Comparison of ENCODE assay signal across 29 cellular contexts in genomic region chr19:31095100-31095804, GRCh38.
"Had no signal": no experiment of that assay in that cellular context is flagged by ENCODE, and none has a peak within 500 bp of the region (broad histone marks: within the 10 kb centered on the region; RNA-seq: fewer than 3 reads in every experiment).

No MANE protein-coding gene starts in this region.

- H2AFZ ChIP-seq: PC-9 had no signal

- H3K36me3 ChIP-seq: adrenal gland, brain microvascular endothelial cell, WERI-Rb-1 had no signal

- FAIRE-seq: RCC 7860 had no signal

- DNase-seq: activated CD4-positive, alpha-beta T cell treated with anti-CD3 and anti-CD28 coated beads for 1 hour; activated CD4-positive, alpha-beta T cell treated with anti-CD3 and anti-CD28 coated beads for 48 hours; activated CD4-positive, CD25-positive, alpha-beta regulatory T cell; activated CD8-positive, alpha-beta T cell treated with anti-CD3 and anti-CD28 coated beads, Interleukin-2, amount 10 ng/mL, durations not matched to agents 7 days and 5 days; activated naive CD4-positive, alpha-beta T cell treated with anti-CD3 and anti-CD28 coated beads for 36 hours; activated T-cell treated with anti-CD3 and anti-CD28 coated beads, Interleukin-2, amount 50 U/mL, for 24 hours; adrenal gland; brain microvascular endothelial cell; central memory CD4-positive, alpha-beta T cell; Karpas-422; NCI-H1105; NCI-H1436; NCI-H1694; NCI-H1930; NCI-H2081 treated with DMSO at 0.1 percent for 48 hours; NCI-H226; NCI-H446 treated with DMSO at 0.1 percent for 48 hours; NCI-H524; NK-92 treated with Interleukin-12 subunit alpha and Interleukin-12 subunit beta, amount 100 ng/mL, for 24 hours; PC-9; SIG-M5; SW 1271; T-helper 1 cell; T-helper 2 cell; T1000; WERI-Rb-1 had no signal

- H3K4me3 ChIP-seq: adrenal gland, PC-9 had no signal

- H3K4me1 ChIP-seq: adrenal gland had no signal

- H3K27ac ChIP-seq: adrenal gland, brain microvascular endothelial cell, PC-9, RWPE1, WERI-Rb-1 had no signal

- H3K27me3 ChIP-seq: adrenal gland, brain microvascular endothelial cell had no signal

- H3K4me2 ChIP-seq: PC-9 had no signal

- H3K9me3 ChIP-seq: adrenal gland had no signal

- ATAC-seq: activated CD8-positive, alpha-beta T cell treated with anti-CD3 and anti-CD28 coated beads, Interleukin-2, amount 10 ng/mL, durations not matched to agents 7 days and 5 days; activated naive CD4-positive, alpha-beta T cell treated with anti-CD3 and anti-CD28 coated beads, Interleukin-2, amount 50 U/mL, for 72 hours had no signal
